Comparison of ENCODE assay signal across 1 cellular context in the genomic region with DNA sequence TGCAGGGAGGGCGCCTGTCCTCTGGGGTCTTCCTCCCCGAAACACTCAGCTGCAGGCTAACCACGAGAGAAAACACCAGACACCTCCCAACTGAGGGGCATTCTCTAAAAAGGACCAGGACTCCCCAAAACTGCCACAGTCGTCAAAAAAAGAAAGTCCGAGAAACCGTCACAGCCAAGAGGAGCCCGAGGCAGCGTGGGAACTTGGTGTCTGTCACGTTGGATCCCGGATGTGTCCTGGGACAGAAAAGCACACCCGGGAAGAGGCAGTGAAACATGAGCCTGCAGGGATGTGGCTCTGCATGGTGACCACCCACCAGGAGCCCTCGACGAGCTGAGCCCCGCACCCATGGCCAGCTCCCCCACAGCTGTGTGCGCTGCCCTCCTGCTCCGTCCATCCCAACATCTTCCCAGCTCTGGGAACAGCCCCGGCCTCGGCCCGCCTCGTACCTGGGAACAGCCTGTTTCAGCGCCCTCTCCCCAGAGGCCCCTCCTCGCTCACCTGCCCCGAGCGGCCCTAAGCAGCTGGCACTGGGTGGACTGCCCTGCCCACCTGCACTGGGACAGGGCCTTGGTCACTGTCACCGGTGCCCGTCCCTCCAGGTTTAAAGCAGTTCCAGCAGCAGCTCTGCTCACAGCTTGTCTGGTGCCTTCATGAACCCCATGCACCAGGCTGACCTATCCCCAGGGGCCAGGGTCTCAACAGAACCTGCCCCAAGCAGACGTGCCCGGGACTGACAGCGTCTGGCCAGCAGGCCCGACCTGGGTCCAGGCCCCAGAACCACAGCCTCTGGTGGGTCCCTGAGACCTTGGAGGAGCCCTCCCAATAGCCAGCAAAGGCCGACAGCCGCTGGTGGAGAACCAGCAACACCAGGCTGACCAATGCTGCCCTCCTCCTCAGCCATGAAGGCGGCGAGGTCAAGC.
TF ChIP-seq lines count a peak whose summit lies in the region.

No MANE protein-coding gene starts in this region.

TF ChIP-seq in WTC11, 78 proteins besides CTCF, POLR2A, EP300 and RAD21 (continued from another document):
- TF ChIP-seq, protein P1, sequence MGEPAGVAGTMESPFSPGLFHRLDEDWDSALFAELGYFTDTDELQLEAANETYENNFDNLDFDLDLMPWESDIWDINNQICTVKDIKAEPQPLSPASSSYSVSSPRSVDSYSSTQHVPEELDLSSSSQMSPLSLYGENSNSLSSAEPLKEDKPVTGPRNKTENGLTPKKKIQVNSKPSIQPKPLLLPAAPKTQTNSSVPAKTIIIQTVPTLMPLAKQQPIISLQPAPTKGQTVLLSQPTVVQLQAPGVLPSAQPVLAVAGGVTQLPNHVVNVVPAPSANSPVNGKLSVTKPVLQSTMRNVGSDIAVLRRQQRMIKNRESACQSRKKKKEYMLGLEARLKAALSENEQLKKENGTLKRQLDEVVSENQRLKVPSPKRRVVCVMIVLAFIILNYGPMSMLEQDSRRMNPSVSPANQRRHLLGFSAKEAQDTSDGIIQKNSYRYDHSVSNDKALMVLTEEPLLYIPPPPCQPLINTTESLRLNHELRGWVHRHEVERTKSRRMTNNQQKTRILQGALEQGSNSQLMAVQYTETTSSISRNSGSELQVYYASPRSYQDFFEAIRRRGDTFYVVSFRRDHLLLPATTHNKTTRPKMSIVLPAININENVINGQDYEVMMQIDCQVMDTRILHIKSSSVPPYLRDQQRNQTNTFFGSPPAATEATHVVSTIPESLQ (CRISPR knock-in tag; IDR thresholded peaks at IDR 0.05), result no peak
- no peak for TF ChIP-seq GABPB1 (CRISPR knock-in tag; IDR thresholded peaks at IDR 0.05)
- TF ChIP-seq, protein P2, sequence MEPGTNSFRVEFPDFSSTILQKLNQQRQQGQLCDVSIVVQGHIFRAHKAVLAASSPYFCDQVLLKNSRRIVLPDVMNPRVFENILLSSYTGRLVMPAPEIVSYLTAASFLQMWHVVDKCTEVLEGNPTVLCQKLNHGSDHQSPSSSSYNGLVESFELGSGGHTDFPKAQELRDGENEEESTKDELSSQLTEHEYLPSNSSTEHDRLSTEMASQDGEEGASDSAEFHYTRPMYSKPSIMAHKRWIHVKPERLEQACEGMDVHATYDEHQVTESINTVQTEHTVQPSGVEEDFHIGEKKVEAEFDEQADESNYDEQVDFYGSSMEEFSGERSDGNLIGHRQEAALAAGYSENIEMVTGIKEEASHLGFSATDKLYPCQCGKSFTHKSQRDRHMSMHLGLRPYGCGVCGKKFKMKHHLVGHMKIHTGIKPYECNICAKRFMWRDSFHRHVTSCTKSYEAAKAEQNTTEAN (CRISPR knock-in tag; IDR thresholded peaks at IDR 0.05), result no peak
- no peak for TF ChIP-seq ZNF281 (CRISPR knock-in tag; IDR thresholded peaks at IDR 0.05)
- no peak for TF ChIP-seq ATF2 (CRISPR knock-in tag; IDR thresholded peaks at IDR 0.05; ENCODE audit: borderline replicate concordance, low read depth)
- TF ChIP-seq ZNF423 (CRISPR knock-in tag; IDR thresholded peaks at IDR 0.05), result no peak
- no peak for TF ChIP-seq NR2C2 (CRISPR knock-in tag; IDR thresholded peaks at IDR 0.05)
- TF ChIP-seq ZNF138 (CRISPR knock-in tag; conservative IDR thresholded peaks at IDR 0.05), result no peak
- no peak for TF ChIP-seq CREB1 (CRISPR knock-in tag; IDR thresholded peaks at IDR 0.05)
- TF ChIP-seq OVOL2 (CRISPR knock-in tag; IDR thresholded peaks at IDR 0.05; ENCODE audit: borderline replicate concordance), result no peak
- TF ChIP-seq, protein P3, sequence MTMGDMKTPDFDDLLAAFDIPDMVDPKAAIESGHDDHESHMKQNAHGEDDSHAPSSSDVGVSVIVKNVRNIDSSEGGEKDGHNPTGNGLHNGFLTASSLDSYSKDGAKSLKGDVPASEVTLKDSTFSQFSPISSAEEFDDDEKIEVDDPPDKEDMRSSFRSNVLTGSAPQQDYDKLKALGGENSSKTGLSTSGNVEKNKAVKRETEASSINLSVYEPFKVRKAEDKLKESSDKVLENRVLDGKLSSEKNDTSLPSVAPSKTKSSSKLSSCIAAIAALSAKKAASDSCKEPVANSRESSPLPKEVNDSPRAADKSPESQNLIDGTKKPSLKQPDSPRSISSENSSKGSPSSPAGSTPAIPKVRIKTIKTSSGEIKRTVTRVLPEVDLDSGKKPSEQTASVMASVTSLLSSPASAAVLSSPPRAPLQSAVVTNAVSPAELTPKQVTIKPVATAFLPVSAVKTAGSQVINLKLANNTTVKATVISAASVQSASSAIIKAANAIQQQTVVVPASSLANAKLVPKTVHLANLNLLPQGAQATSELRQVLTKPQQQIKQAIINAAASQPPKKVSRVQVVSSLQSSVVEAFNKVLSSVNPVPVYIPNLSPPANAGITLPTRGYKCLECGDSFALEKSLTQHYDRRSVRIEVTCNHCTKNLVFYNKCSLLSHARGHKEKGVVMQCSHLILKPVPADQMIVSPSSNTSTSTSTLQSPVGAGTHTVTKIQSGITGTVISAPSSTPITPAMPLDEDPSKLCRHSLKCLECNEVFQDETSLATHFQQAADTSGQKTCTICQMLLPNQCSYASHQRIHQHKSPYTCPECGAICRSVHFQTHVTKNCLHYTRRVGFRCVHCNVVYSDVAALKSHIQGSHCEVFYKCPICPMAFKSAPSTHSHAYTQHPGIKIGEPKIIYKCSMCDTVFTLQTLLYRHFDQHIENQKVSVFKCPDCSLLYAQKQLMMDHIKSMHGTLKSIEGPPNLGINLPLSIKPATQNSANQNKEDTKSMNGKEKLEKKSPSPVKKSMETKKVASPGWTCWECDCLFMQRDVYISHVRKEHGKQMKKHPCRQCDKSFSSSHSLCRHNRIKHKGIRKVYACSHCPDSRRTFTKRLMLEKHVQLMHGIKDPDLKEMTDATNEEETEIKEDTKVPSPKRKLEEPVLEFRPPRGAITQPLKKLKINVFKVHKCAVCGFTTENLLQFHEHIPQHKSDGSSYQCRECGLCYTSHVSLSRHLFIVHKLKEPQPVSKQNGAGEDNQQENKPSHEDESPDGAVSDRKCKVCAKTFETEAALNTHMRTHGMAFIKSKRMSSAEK (CRISPR knock-in tag; IDR thresholded peaks at IDR 0.05; ENCODE audit: borderline replicate concordance), result no peak
- no peak for TF ChIP-seq ELF4 (CRISPR knock-in tag; IDR thresholded peaks at IDR 0.05; ENCODE audit: low read depth)
- no peak for TF ChIP-seq SMAD3 (CRISPR knock-in tag; IDR thresholded peaks at IDR 0.05; ENCODE audit: borderline replicate concordance)
